10 cellular contexts compared by ENCODE assay signal in genomic region chr18:58896268-58896667, GRCh38. TPM values are rescaled to one million over a fixed set of nuclear protein-coding genes. Genes with fewer than 3 reads are reported as not detected.
DNase-seq lines count a peak whose midpoint lies in the region; ATAC-seq and TF ChIP-seq lines count a peak whose summit lies in the region.
"Had no signal": no experiment of that assay in that cellular context is flagged by ENCODE, and none has a peak within 500 bp of the region (broad histone marks: within the 10 kb centered on the region; RNA-seq: fewer than 3 reads in every experiment).

No MANE protein-coding gene starts in this region.

- H3K4me3 Mint-ChIP-seq in activated CD4-positive, alpha-beta T cell treated with anti-CD3 and anti-CD28 coated beads, Interleukin-2, amount 10 ng/mL, durations not matched to agents 7 days and 5 days, result no peak overlapping the region
- no peak overlapping the region for H3K4me3 Mint-ChIP-seq in activated CD4-positive, alpha-beta T cell treated with anti-CD3 and anti-CD28 coated beads for 36 hours
- H3K4me3 Mint-ChIP-seq in MCF 10A (ENCODE audit: unreplicated experiment), result no peak overlapping the region
- H3K4me3 Mint-ChIP-seq: activated naive CD4-positive, alpha-beta T cell treated with anti-CD3 and anti-CD28 coated beads, Interleukin-2, amount 10 ng/mL, durations not matched to agents 7 days and 5 days had no signal

- H3K9me3 Mint-ChIP-seq in activated CD4-positive, alpha-beta T cell treated with anti-CD3 and anti-CD28 coated beads, Interleukin-2, amount 10 ng/mL, durations not matched to agents 7 days and 5 days, result no peaks in the 10 kb centered on the region
- H3K9me3 Mint-ChIP-seq in activated CD4-positive, alpha-beta T cell treated with anti-CD3 and anti-CD28 coated beads for 36 hours (ENCODE audit: low read depth), result no peaks in the 10 kb centered on the region
- H3K9me3 Mint-ChIP-seq in MCF 10A (ENCODE audit: unreplicated experiment), result peaks cover 5% of the 10 kb centered on the region
- H3K9me3 Mint-ChIP-seq: activated naive CD4-positive, alpha-beta T cell treated with anti-CD3 and anti-CD28 coated beads, Interleukin-2, amount 10 ng/mL, durations not matched to agents 7 days and 5 days had no signal

- H3K9ac ChIP-seq in SU-DHL-6 (ENCODE audit: low read length), result peak overlapping the region; percentile 76

- intact Hi-C loops in activated CD4-positive, alpha-beta T cell treated with anti-CD3 and anti-CD28 coated beads for 36 hours (cut with DNase I, micrococcal nuclease), result no loop called here
- intact Hi-C loops in tibial artery (cut with DNase I; ENCODE audit: low total_unique reads), result no loop called here
- intact Hi-C loops in MCF 10A (cut with micrococcal nuclease), result no loop called here
- intact Hi-C loops in lower leg skin (cut with DNase I; ENCODE audit: low total_unique reads), result no loop called here

- H3K9me2 ChIP-seq in SU-DHL-6 (replicated peaks; ENCODE audit: insufficient read depth, low read length), result no peaks in the 10 kb centered on the region

- TF ChIP-seq POLR2A in lower leg skin (IDR thresholded peaks at IDR 0.05), result no peak

- H3K79me2 ChIP-seq in SU-DHL-6 (ENCODE audit: insufficient read depth, low read length), result peaks cover 69% of the 10 kb centered on the region

- H3K27me3 ChIP-seq in SU-DHL-6 (ENCODE audit: low read length) (no peaks in the 10 kb centered on the region), tibial artery (no peaks in the 10 kb centered on the region)

- H3K27ac ChIP-seq in SU-DHL-6 (ENCODE audit: low read depth, low read length) (peak overlapping the region; percentile 95), tibial artery (peak overlapping the region; percentile 67 to 68)

- POLR2A ChIA-PET in activated CD4-positive, alpha-beta T cell treated with anti-CD3 and anti-CD28 coated beads, Interleukin-2, amount 10 ng/mL, durations not matched to agents 7 days and 5 days (lab: Charles Lee), result no interaction called here
- POLR2A ChIA-PET in activated CD4-positive, alpha-beta T cell treated with anti-CD3 and anti-CD28 coated beads for 36 hours (lab: Charles Lee), result interaction anchor here (0.6 kb wide), 1 partner anchor 341 kb away, joined by 3 read pairs; no protein-coding TSS in a partner anchor
- POLR2A ChIA-PET in MCF 10A (lab: Yijun Ruan, JAX), result interaction anchor here (0.6 to 1.5 kb wide), 3 partner anchors 13 to 93 kb away, joined by 3 read pairs; no protein-coding TSS in a partner anchor

- H3K36me3 ChIP-seq in SU-DHL-6 (ENCODE audit: low read length) (peaks cover 10% of the 10 kb centered on the region; the same call in 1 of the 2 replicates), tibial artery (peaks cover 0 to 15% (median 6%) of the 10 kb centered on the region in 3 donors)

- peaks cover 6% of the 10 kb centered on the region for H3K27me3 Mint-ChIP-seq in activated CD4-positive, alpha-beta T cell treated with anti-CD3 and anti-CD28 coated beads, Interleukin-2, amount 10 ng/mL, durations not matched to agents 7 days and 5 days
- H3K27me3 Mint-ChIP-seq in activated CD4-positive, alpha-beta T cell treated with anti-CD3 and anti-CD28 coated beads for 36 hours, result peaks cover 2% of the 10 kb centered on the region
- no peaks in the 10 kb centered on the region for H3K27me3 Mint-ChIP-seq in MCF 10A (ENCODE audit: insufficient read depth, unreplicated experiment)

- no peak for TF ChIP-seq CTCF in SU-DHL-6 (IDR thresholded peaks at IDR 0.05; ENCODE audit: insufficient read depth, low read length, poor library complexity, severe bottlenecking)
- TF ChIP-seq CTCF in tibial artery (IDR thresholded peaks at IDR 0.05), result no peak
- no peak for TF ChIP-seq CTCF in MCF 10A (IDR thresholded peaks at IDR 0.05; ENCODE audit: unreplicated experiment)
- no peak for TF ChIP-seq CTCF in lower leg skin (IDR thresholded peaks at IDR 0.05)

- no peak for DNase-seq in activated CD4-positive, alpha-beta T cell treated with anti-CD3 and anti-CD28 coated beads, Interleukin-2, amount 10 ng/mL, durations not matched to agents 7 days and 5 days
- DNase-seq in activated CD4-positive, alpha-beta T cell treated with anti-CD3 and anti-CD28 coated beads for 36 hours, result no peak
- DNase-seq in tibial artery (no peak), MCF 10A (ENCODE audit: unreplicated experiment) (no peak), lower leg skin (ENCODE audit: low spot score in 2 of 2) (no peak)
- DNase-seq in activated CD4-positive, alpha-beta T cell treated with anti-CD3 and anti-CD28 coated beads, Interleukin-2, amount 50 U/mL, for 1 hour, result no peak
- DNase-seq: activated naive CD4-positive, alpha-beta T cell treated with anti-CD3 and anti-CD28 coated beads, Interleukin-2, amount 10 ng/mL, durations not matched to agents 7 days and 5 days; stimulated activated naive CD8-positive, alpha-beta T cell treated with anti-CD3 and anti-CD28 coated beads, Interleukin-15, Interleukin-2, amounts not matched to agents 100 U/mL and 50 U/mL, for 24 hours had no signal

- H3K4me2 ChIP-seq in SU-DHL-6 (ENCODE audit: low read depth, low read length, poor library complexity, severe bottlenecking), result peak overlapping the region; percentile 90

- H3F3A ChIP-seq in SU-DHL-6 (ENCODE audit: insufficient read depth), result peaks cover 76% of the 10 kb centered on the region

- H3K4me3 ChIP-seq in SU-DHL-6 (ENCODE audit: insufficient read depth, low read length, poor library complexity, severe bottlenecking), result peak overlapping the region; percentile 78
- H3K4me3 ChIP-seq in tibial artery, result no peak overlapping the region
- H3K4me3 ChIP-seq in lower leg skin (ENCODE audit: low read depth, poor library complexity, severe bottlenecking), result no peak overlapping the region

- H3K4me1 ChIP-seq in tibial artery, result peaks cover 0 to 62% (median 33%) of the 10 kb centered on the region in 4 donors

- BruUV-seq in MCF 10A (replicated peaks; lab: Mats Ljungman, UMichigan), result no TSS peak

- peaks cover 17% of the 10 kb centered on the region for H3K4me1 Mint-ChIP-seq in activated CD4-positive, alpha-beta T cell treated with anti-CD3 and anti-CD28 coated beads, Interleukin-2, amount 10 ng/mL, durations not matched to agents 7 days and 5 days
- peaks cover 21% of the 10 kb centered on the region for H3K4me1 Mint-ChIP-seq in activated CD4-positive, alpha-beta T cell treated with anti-CD3 and anti-CD28 coated beads for 36 hours
- H3K4me1 Mint-ChIP-seq in MCF 10A (ENCODE audit: insufficient read depth, unreplicated experiment), result peaks cover 13% of the 10 kb centered on the region

- 71 to 83% methylated on average over 2 of the region's 2 CpGs for WGBS in lower leg skin, 2 donors

- H4K20me1 ChIP-seq in SU-DHL-6 (ENCODE audit: low read depth, low read length), result no peaks in the 10 kb centered on the region

- ATAC-seq in activated CD4-positive, alpha-beta T cell treated with anti-CD3 and anti-CD28 coated beads for 36 hours, result no peak
- ATAC-seq in HG02884 (IDR thresholded peaks at IDR 0.05; ENCODE audit: unreplicated experiment), result peak; percentile 86
- ATAC-seq: stimulated activated naive CD8-positive, alpha-beta T cell treated with anti-CD3 and anti-CD28 coated beads, Interleukin-15, Interleukin-2, amounts not matched to agents 100 U/mL and 50 U/mL, for 24 hours had no signal

- H3K27ac Mint-ChIP-seq in activated CD4-positive, alpha-beta T cell treated with anti-CD3 and anti-CD28 coated beads, Interleukin-2, amount 10 ng/mL, durations not matched to agents 7 days and 5 days, result peak overlapping the region; percentile 11
- H3K27ac Mint-ChIP-seq in activated CD4-positive, alpha-beta T cell treated with anti-CD3 and anti-CD28 coated beads for 36 hours, result no peak overlapping the region
- H3K27ac Mint-ChIP-seq in MCF 10A (ENCODE audit: low read depth, unreplicated experiment), result no peak overlapping the region
- H3K27ac Mint-ChIP-seq: activated naive CD4-positive, alpha-beta T cell treated with anti-CD3 and anti-CD28 coated beads, Interleukin-2, amount 10 ng/mL, durations not matched to agents 7 days and 5 days had no signal

- no peaks in the 10 kb centered on the region for H3K36me3 Mint-ChIP-seq in activated CD4-positive, alpha-beta T cell treated with anti-CD3 and anti-CD28 coated beads, Interleukin-2, amount 10 ng/mL, durations not matched to agents 7 days and 5 days (ENCODE audit: low read depth)
- H3K36me3 Mint-ChIP-seq in activated CD4-positive, alpha-beta T cell treated with anti-CD3 and anti-CD28 coated beads for 36 hours (ENCODE audit: low read depth), result no peaks in the 10 kb centered on the region
- H3K36me3 Mint-ChIP-seq in MCF 10A (ENCODE audit: insufficient read depth, unreplicated experiment), result peaks cover 14% of the 10 kb centered on the region
- H3K36me3 Mint-ChIP-seq: activated naive CD4-positive, alpha-beta T cell treated with anti-CD3 and anti-CD28 coated beads, Interleukin-2, amount 10 ng/mL, durations not matched to agents 7 days and 5 days had no signal

- no peak overlapping the region for H2AFZ ChIP-seq in SU-DHL-6 (ENCODE audit: low read depth, low read length, severe bottlenecking)

- H3K9me3 ChIP-seq in SU-DHL-6 (ENCODE audit: insufficient read depth, low read length) (no peaks in the 10 kb centered on the region), tibial artery (no peaks in the 10 kb centered on the region)

- CTCF ChIA-PET in activated CD4-positive, alpha-beta T cell treated with anti-CD3 and anti-CD28 coated beads, Interleukin-2, amount 10 ng/mL, durations not matched to agents 7 days and 5 days (lab: Charles Lee), result interaction anchor here (2.3 kb wide), 1 partner anchor 19 kb away, joined by 8 read pairs; no protein-coding TSS in a partner anchor
- CTCF ChIA-PET in activated CD4-positive, alpha-beta T cell treated with anti-CD3 and anti-CD28 coated beads for 36 hours (lab: Charles Lee), result interaction anchor here (0.8 kb wide), 1 partner anchor 174 kb away, joined by 3 read pairs; no protein-coding TSS in a partner anchor
- CTCF ChIA-PET in MCF 10A (lab: Yijun Ruan, JAX), result interaction anchor here (0.8 to 0.9 kb wide), 2 partner anchors 174 to 492 kb away, joined by 3 to 4 read pairs; no protein-coding TSS in a partner anchor

RNA-seq across cellular contexts. Expression of gene ZNF532, which starts 31.6 kb away (rescaled TPM):
- 1 to 10 TPM; 2.7 to 2.8 TPM for total RNA-seq in activated CD4-positive, alpha-beta T cell treated with anti-CD3 and anti-CD28 coated beads, Interleukin-2, amount 10 ng/mL, durations not matched to agents 7 days and 5 days
- 10 to 100 TPM in 1 of 2 experiments, 1 to 10 TPM in 1; 7.7 to 11.3 TPM for total RNA-seq in activated CD4-positive, alpha-beta T cell treated with anti-CD3 and anti-CD28 coated beads for 36 hours
- total RNA-seq in MCF 10A (2022) (64.1 and 67.6 TPM in 2 replicates), lower leg skin (10 to 100 TPM; 11.1 to 40.1 (median 29.8) TPM)
